In genomic region chr1:25798666-25799345, GRCh38 we compare ENCODE assay signal across 10 cellular contexts. TPM values are rescaled to one million over a fixed set of nuclear protein-coding genes. Genes with fewer than 3 reads are reported as not detected.
DNase-seq lines count a peak whose midpoint lies in the region; ATAC-seq lines count a peak whose summit lies in the region.
"Had no signal": no experiment of that assay in that cellular context is flagged by ENCODE, and none has a peak within 500 bp of the region (broad histone marks: within the 10 kb centered on the region; RNA-seq: fewer than 3 reads in every experiment).

No MANE protein-coding gene starts in this region.

- H3K36me3 Mint-ChIP-seq in activated naive CD4-positive, alpha-beta T cell treated with anti-CD3 and anti-CD28 coated beads, Interleukin-2, amount 50 U/mL, for 24 hours = peaks cover 2% of the 10 kb centered on the region
- no peaks in the 10 kb centered on the region for H3K36me3 Mint-ChIP-seq in activated T-helper 2 cell treated with anti-CD3 and anti-CD28 coated beads, Interferon-gamma antibody, Interleukin-2, Interleukin-4, amounts not matched to agents 10 μg/mL and 5 μg/mL and 100 μg/mL, durations not matched to agents 14 hours and 24 hours and 36 hours (ENCODE audit: low read depth)

- ATAC-seq in HG02981 (IDR thresholded peaks at IDR 0.05; ENCODE audit: unreplicated experiment) = no peak

- no peaks in the 10 kb centered on the region for H3K27me3 Mint-ChIP-seq in activated naive CD4-positive, alpha-beta T cell treated with anti-CD3 and anti-CD28 coated beads, Interleukin-2, amount 50 U/mL, for 24 hours
- H3K27me3 Mint-ChIP-seq in activated T-helper 2 cell treated with anti-CD3 and anti-CD28 coated beads, Interferon-gamma antibody, Interleukin-2, Interleukin-4, amounts not matched to agents 10 μg/mL and 5 μg/mL and 100 μg/mL, durations not matched to agents 14 hours and 24 hours and 36 hours (ENCODE audit: low read depth) = peaks cover 46% of the 10 kb centered on the region

- H3K23ac ChIP-seq in mesendoderm (ENCODE audit: low read length) = no peak overlapping the region

- H2BK120ac ChIP-seq in mesendoderm (ENCODE audit: low read depth, low read length) = no peak overlapping the region

- H3K36me3 ChIP-seq in mesendoderm (ENCODE audit: control insufficient read depth, insufficient read depth, low read length) (no peaks in the 10 kb centered on the region), subcutaneous abdominal adipose tissue (ENCODE audit: control insufficient read depth in 5 of 5, insufficient read depth in 5 of 5, low read length in 5 of 5) (no peaks in the 10 kb centered on the region)

- no peak overlapping the region for H3K4me3 ChIP-seq in mesendoderm (ENCODE audit: low read length)
- H3K4me3 ChIP-seq in subcutaneous abdominal adipose tissue (ENCODE audit: low read depth in 1 of 5, low read length in 5 of 5) = no peak overlapping the region

- no peak overlapping the region for H3K4ac ChIP-seq in mesendoderm (ENCODE audit: low read depth, low read length)

- no peak overlapping the region for H2BK5ac ChIP-seq in mesendoderm (ENCODE audit: low read length)

- H3K4me2 ChIP-seq in mesendoderm (ENCODE audit: low read length) = no peak overlapping the region

- H3K79me1 ChIP-seq in mesendoderm (ENCODE audit: low read length) = peaks cover 5% of the 10 kb centered on the region

- H3K9me3 Mint-ChIP-seq in activated naive CD4-positive, alpha-beta T cell treated with anti-CD3 and anti-CD28 coated beads, Interleukin-2, amount 50 U/mL, for 24 hours = no peaks in the 10 kb centered on the region
- H3K9me3 Mint-ChIP-seq in activated T-helper 2 cell treated with anti-CD3 and anti-CD28 coated beads, Interferon-gamma antibody, Interleukin-2, Interleukin-4, amounts not matched to agents 10 μg/mL and 5 μg/mL and 100 μg/mL, durations not matched to agents 14 hours and 24 hours and 36 hours = no peaks in the 10 kb centered on the region

- intact Hi-C loops in activated T-helper 2 cell treated with anti-CD3 and anti-CD28 coated beads, Interferon-gamma antibody, Interleukin-2, Interleukin-4, amounts not matched to agents 10 μg/mL and 5 μg/mL and 100 μg/mL, durations not matched to agents 14 hours and 24 hours and 36 hours (cut with micrococcal nuclease) = no loop called here

- H3K79me2 ChIP-seq in mesendoderm (ENCODE audit: control insufficient read depth, insufficient read depth, low read length) = no peaks in the 10 kb centered on the region

- H3K4me3 Mint-ChIP-seq in activated naive CD4-positive, alpha-beta T cell treated with anti-CD3 and anti-CD28 coated beads, Interleukin-2, amount 50 U/mL, for 24 hours = peak overlapping the region; percentile 79
- peak overlapping the region; percentile 40 for H3K4me3 Mint-ChIP-seq in activated T-helper 2 cell treated with anti-CD3 and anti-CD28 coated beads, Interferon-gamma antibody, Interleukin-2, Interleukin-4, amounts not matched to agents 10 μg/mL and 5 μg/mL and 100 μg/mL, durations not matched to agents 14 hours and 24 hours and 36 hours (ENCODE audit: low read depth)

- H3K9ac ChIP-seq in mesendoderm (ENCODE audit: low read length) (no peak overlapping the region), subcutaneous abdominal adipose tissue (ENCODE audit: low read length in 5 of 5) (peak overlapping the region in 3 of 5 donors; percentile 20 to 37 (median 20))
- H3K9ac ChIP-seq: KMS-11 had no signal

- H4K5ac ChIP-seq in mesendoderm (ENCODE audit: low read length) = no peak overlapping the region

- H3K27me3 ChIP-seq in mesendoderm (ENCODE audit: insufficient read depth, low read length, poor library complexity) (no peaks in the 10 kb centered on the region), subcutaneous abdominal adipose tissue (ENCODE audit: control insufficient read depth in 5 of 5, insufficient read depth in 4 of 5, low read length in 5 of 5) (no peaks in the 10 kb centered on the region)

- H4K8ac ChIP-seq in mesendoderm (ENCODE audit: low read depth, low read length) = no peak overlapping the region

- peaks cover 5% of the 10 kb centered on the region for H3K4me1 ChIP-seq in mesendoderm (ENCODE audit: control insufficient read depth, low read depth, low read length)
- peaks cover 7 to 60% (median 43%) of the 10 kb centered on the region in 5 donors for H3K4me1 ChIP-seq in subcutaneous abdominal adipose tissue (ENCODE audit: control insufficient read depth in 5 of 5, insufficient read depth in 5 of 5, low read length in 5 of 5)

- H3K27ac Mint-ChIP-seq in activated naive CD4-positive, alpha-beta T cell treated with anti-CD3 and anti-CD28 coated beads, Interleukin-2, amount 50 U/mL, for 24 hours = peak overlapping the region; percentile 87
- no peak overlapping the region for H3K27ac Mint-ChIP-seq in activated T-helper 2 cell treated with anti-CD3 and anti-CD28 coated beads, Interferon-gamma antibody, Interleukin-2, Interleukin-4, amounts not matched to agents 10 μg/mL and 5 μg/mL and 100 μg/mL, durations not matched to agents 14 hours and 24 hours and 36 hours

- no peaks in the 10 kb centered on the region for H3K9me3 ChIP-seq in subcutaneous abdominal adipose tissue (ENCODE audit: control insufficient read depth in 5 of 5, low read length in 5 of 5)

- H3K27ac ChIP-seq in mesendoderm (ENCODE audit: low read depth, low read length) (no peak overlapping the region), subcutaneous abdominal adipose tissue (ENCODE audit: low read depth, low read length) (peak overlapping the region; percentile 37)
- H3K27ac ChIP-seq: KMS-11 had no signal

- H2AK5ac ChIP-seq in mesendoderm (ENCODE audit: low read length) = peak overlapping the region; percentile 65

- no peak overlapping the region for H3K18ac ChIP-seq in mesendoderm (ENCODE audit: low read length)

- no peak for DNase-seq in activated naive CD4-positive, alpha-beta T cell treated with Interleukin-2 at 50 U/mL for 16 hours
- DNase-seq in activated T-helper 2 cell treated with anti-CD3 and anti-CD28 coated beads, Interferon-gamma antibody, Interleukin-2, Interleukin-4, amounts not matched to agents 10 μg/mL and 5 μg/mL and 100 μg/mL, durations not matched to agents 14 hours and 24 hours and 36 hours (ENCODE audit: low spot score) = no peak
- no peak for DNase-seq in mesendoderm
- DNase-seq in NCI-H510A (lab: John Stamatoyannopoulos, UW) = no peak
- no peak for DNase-seq in MV-4-11 (lab: John Stamatoyannopoulos, UW)
- DNase-seq: NCI-H2107 had no signal

- no peak overlapping the region for H2BK15ac ChIP-seq in mesendoderm (replicated peaks; ENCODE audit: low read depth)

- no peak overlapping the region for H3K56ac ChIP-seq in mesendoderm (ENCODE audit: low read length)

- no CpG with 5 or more reads among the region's 8 CpGs for WGBS in mesendoderm (ENCODE audit: extremely low coverage, insufficient coverage, low lambda C conversion rate)

- H3K4me1 Mint-ChIP-seq in activated naive CD4-positive, alpha-beta T cell treated with anti-CD3 and anti-CD28 coated beads, Interleukin-2, amount 50 U/mL, for 24 hours = peaks cover 85% of the 10 kb centered on the region
- H3K4me1 Mint-ChIP-seq in activated T-helper 2 cell treated with anti-CD3 and anti-CD28 coated beads, Interferon-gamma antibody, Interleukin-2, Interleukin-4, amounts not matched to agents 10 μg/mL and 5 μg/mL and 100 μg/mL, durations not matched to agents 14 hours and 24 hours and 36 hours (ENCODE audit: low read depth) = peaks cover 25% of the 10 kb centered on the region

RNA-seq across cellular contexts. Expression of gene SELENON, which starts 1.2 kb away (rescaled TPM):
- 8.0 and 8.2 TPM in 2 replicates for total RNA-seq in activated T-helper 2 cell treated with anti-CD3 and anti-CD28 coated beads, Interferon-gamma antibody, Interleukin-2, Interleukin-4, amounts not matched to agents 10 μg/mL and 5 μg/mL and 100 μg/mL, durations not matched to agents 14 hours and 24 hours and 36 hours
- 58.2 TPM for polyA plus RNA-seq in mesendoderm (2013, experiment 1 of 2)
- polyA plus RNA-seq in mesendoderm (2013, experiment 2 of 2) = 57.4 TPM

RNA-seq across cellular contexts. Expression of gene MTFR1L, which starts 20.9 kb away (rescaled TPM):
- 29.6 and 30.0 TPM in 2 replicates for total RNA-seq in activated T-helper 2 cell treated with anti-CD3 and anti-CD28 coated beads, Interferon-gamma antibody, Interleukin-2, Interleukin-4, amounts not matched to agents 10 μg/mL and 5 μg/mL and 100 μg/mL, durations not matched to agents 14 hours and 24 hours and 36 hours
- 12.5 TPM for polyA plus RNA-seq in mesendoderm (2013, experiment 1 of 2)
- polyA plus RNA-seq in mesendoderm (2013, experiment 2 of 2) = 12.9 TPM
